Comparison of ENCODE assay signal across 26 cellular contexts in the genomic region with DNA sequence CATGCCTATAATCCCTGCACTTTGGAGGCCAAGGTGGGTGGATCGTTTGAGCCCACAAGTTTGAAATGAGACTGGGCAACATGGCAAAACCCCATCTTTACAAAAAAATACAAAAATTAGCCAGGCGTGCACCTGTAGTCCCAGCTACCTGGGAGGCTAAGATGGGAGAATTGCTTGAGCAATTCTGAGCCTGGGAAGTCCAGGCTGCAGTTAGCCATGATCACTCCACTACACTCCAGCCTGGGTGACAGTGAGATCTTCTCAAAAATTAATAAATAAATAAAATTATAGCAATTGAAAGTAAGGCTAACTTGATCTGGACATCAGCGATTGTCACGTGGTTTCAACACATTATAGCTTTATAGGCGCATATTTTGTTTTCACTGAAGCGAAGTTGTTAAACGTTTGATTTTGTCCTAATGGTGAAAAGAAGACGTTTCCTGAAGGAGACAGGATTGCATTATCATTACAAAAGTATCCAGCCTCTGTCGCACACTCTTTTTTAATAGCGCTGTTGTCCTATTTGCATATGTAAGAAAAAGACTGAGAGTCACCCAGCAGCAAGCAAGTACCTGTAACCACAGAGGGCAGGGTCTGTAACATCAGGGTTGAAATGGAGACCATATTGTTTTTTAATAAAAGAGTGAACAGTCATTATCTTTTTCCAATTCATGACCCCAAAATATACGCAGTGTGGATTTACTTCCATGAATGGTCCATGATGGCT.
"Had no signal": no experiment of that assay in that cellular context is flagged by ENCODE, and none has a peak within 500 bp of the region (broad histone marks: within the 10 kb centered on the region; RNA-seq: fewer than 3 reads in every experiment).

No MANE protein-coding gene starts in this region.

- H3K4me1 Mint-ChIP-seq: activated naive CD4-positive, alpha-beta T cell treated with anti-CD3 and anti-CD28 coated beads, Interleukin-2, amount 50 U/mL, for 24 hours; nephron progenitor cell had no signal

- DNase-seq: activated CD4-positive, alpha-beta T cell treated with anti-CD3 and anti-CD28 coated beads for 48 hours; activated CD4-positive, alpha-beta T cell treated with anti-CD3 and anti-CD28 coated beads, Interleukin-2, amount 50 U/mL, for 48 hours; activated CD8-positive, alpha-beta memory T cell treated with anti-CD3 and anti-CD28 coated beads for 24 hours; central memory CD4-positive, alpha-beta T cell; foreskin keratinocyte; heart left ventricle; hypothalamus; immature natural killer cell; kidney; left colon; mammary epithelial cell; nephron progenitor cell; stimulated activated CD4-positive, alpha-beta T cell treated with anti-CD3 and anti-CD28 coated beads, Interleukin-15, amount 100 ng/mL, for 24 hours; stimulated activated CD4-positive, alpha-beta T cell treated with anti-CD3 and anti-CD28 coated beads, Interleukin-2, amount 100 ng/mL, for 24 hours; stimulated activated naive CD4-positive, alpha-beta T cell; T-helper 9 cell; tibial artery had no signal

- H3K27ac ChIP-seq: breast epithelium, esophagus muscularis mucosa, foreskin keratinocyte, heart left ventricle, right atrium auricular region, suprapubic skin, tibial artery, VCaP had no signal

- H3K9me3 ChIP-seq: breast epithelium, esophagus muscularis mucosa, heart left ventricle, right atrium auricular region, suprapubic skin, tibial artery had no signal

- H3K4me3 ChIP-seq: breast epithelium, esophagus muscularis mucosa, heart left ventricle, right atrium auricular region, suprapubic skin, tibial artery had no signal

- H3K36me3 ChIP-seq: breast epithelium, esophagus muscularis mucosa, heart left ventricle, right atrium auricular region, suprapubic skin, tibial artery had no signal

- ATAC-seq: activated CD4-positive, CD25-positive, alpha-beta regulatory T cell treated with anti-CD3 and anti-CD28 coated beads, Interleukin-2, amount 50 U/mL, for 24 hours; foreskin keratinocyte; heart left ventricle; left colon had no signal

- H3K9me3 Mint-ChIP-seq: activated naive CD4-positive, alpha-beta T cell treated with anti-CD3 and anti-CD28 coated beads, Interleukin-2, amount 50 U/mL, for 24 hours; activated T-helper 1 cell treated with anti-CD3 and anti-CD28 coated beads, Interleukin-12 subunit alpha, Interleukin-12 subunit beta, Interleukin-2, Interleukin-4 antibody, amounts not matched to agents 30 ng/mL and 10 ng/mL and 1 ng/mL, durations not matched to agents 14 hours and 24 hours and 36 hours; immature natural killer cell; nephron progenitor cell; T-helper 1 cell treated with Interleukin-12 subunit alpha and Interleukin-12 subunit beta and Interleukin-4 antibody, amounts not matched to agents 30 μg/mL and 1 μg/mL, for 36 hours had no signal

- H3K27me3 ChIP-seq: breast epithelium, esophagus muscularis mucosa, foreskin keratinocyte, heart left ventricle, right atrium auricular region, suprapubic skin, tibial artery had no signal

- H3K4me3 Mint-ChIP-seq: activated naive CD4-positive, alpha-beta T cell treated with anti-CD3 and anti-CD28 coated beads, Interleukin-2, amount 50 U/mL, for 24 hours; activated T-helper 1 cell treated with anti-CD3 and anti-CD28 coated beads, Interleukin-12 subunit alpha, Interleukin-12 subunit beta, Interleukin-2, Interleukin-4 antibody, amounts not matched to agents 30 ng/mL and 10 ng/mL and 1 ng/mL, durations not matched to agents 14 hours and 24 hours and 36 hours; immature natural killer cell; nephron progenitor cell; T-helper 1 cell treated with Interleukin-12 subunit alpha and Interleukin-12 subunit beta and Interleukin-4 antibody, amounts not matched to agents 30 μg/mL and 1 μg/mL, for 36 hours had no signal

- H3K27me3 Mint-ChIP-seq: activated naive CD4-positive, alpha-beta T cell treated with anti-CD3 and anti-CD28 coated beads, Interleukin-2, amount 50 U/mL, for 24 hours had no signal

- H3K4me1 ChIP-seq: breast epithelium, esophagus muscularis mucosa, foreskin keratinocyte, heart left ventricle, right atrium auricular region, suprapubic skin had no signal

- H3K36me3 Mint-ChIP-seq: activated naive CD4-positive, alpha-beta T cell treated with anti-CD3 and anti-CD28 coated beads, Interleukin-2, amount 50 U/mL, for 24 hours; immature natural killer cell had no signal

- H3K27ac Mint-ChIP-seq: activated naive CD4-positive, alpha-beta T cell treated with anti-CD3 and anti-CD28 coated beads, Interleukin-2, amount 50 U/mL, for 24 hours; activated T-helper 1 cell treated with anti-CD3 and anti-CD28 coated beads, Interleukin-12 subunit alpha, Interleukin-12 subunit beta, Interleukin-2, Interleukin-4 antibody, amounts not matched to agents 30 ng/mL and 10 ng/mL and 1 ng/mL, durations not matched to agents 14 hours and 24 hours and 36 hours; immature natural killer cell; nephron progenitor cell; T-helper 1 cell treated with Interleukin-12 subunit alpha and Interleukin-12 subunit beta and Interleukin-4 antibody, amounts not matched to agents 30 μg/mL and 1 μg/mL, for 36 hours had no signal
